Comparison of ENCODE assay signal across 12 cellular contexts in the genomic region with DNA sequence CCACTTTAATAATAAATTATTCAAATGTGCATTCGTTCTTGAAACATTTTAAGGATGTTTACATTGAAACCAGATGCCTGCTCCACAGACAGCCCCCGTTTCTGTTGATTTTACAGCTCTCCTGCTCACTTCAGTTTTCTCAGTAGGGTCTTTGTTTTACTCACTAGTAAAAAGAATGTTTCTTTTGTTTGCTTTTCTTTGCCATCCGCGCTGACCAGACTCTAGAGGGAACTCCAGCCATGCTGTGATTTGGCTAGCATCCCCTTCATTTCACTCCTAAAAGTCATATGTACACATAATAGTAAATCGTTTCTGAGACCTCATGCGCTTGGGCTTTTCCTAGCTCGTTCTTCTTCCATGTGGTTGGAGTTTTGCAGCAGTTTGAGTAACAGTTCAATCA.
DNase-seq lines count a peak whose midpoint lies in the region; ATAC-seq lines count a peak whose summit lies in the region.
"Had no signal": no experiment of that assay in that cellular context is flagged by ENCODE, and none has a peak within 500 bp of the region (broad histone marks: within the 10 kb centered on the region; RNA-seq: fewer than 3 reads in every experiment).

No MANE protein-coding gene starts in this region.

- peak; percentile 4 for DNase-seq in DMS53 (lab: John Stamatoyannopoulos, UW)
- DNase-seq in DMS53 treated with DMSO at 0.1 percent for 48 hours (lab: John Stamatoyannopoulos, UW; ENCODE audit: unreplicated experiment) = no peak
- DNase-seq in NCI-H748 treated with DMSO at 0.1 percent for 48 hours (lab: John Stamatoyannopoulos, UW) = peak; percentile 18
- peak; percentile 90 for DNase-seq in fibroblast of peridontal ligament (ENCODE audit: extremely low read depth)
- peak; percentile 56 for DNase-seq in putamen (ENCODE audit: low spot score)
- DNase-seq: activated naive CD4-positive, alpha-beta T cell; central memory CD4-positive, alpha-beta T cell; NCI-H1436; NCI-H82 had no signal

- ATAC-seq in GM21717 (IDR thresholded peaks at IDR 0.05; ENCODE audit: unreplicated experiment) (no peak), HG02884 (IDR thresholded peaks at IDR 0.05; ENCODE audit: unreplicated experiment) (no peak), GM18867 (IDR thresholded peaks at IDR 0.05; ENCODE audit: unreplicated experiment) (no peak)
